In genomic region chr7:43872401-43873165, GRCh38 we compare ENCODE assay signal across 10 cellular contexts. TPM values are rescaled to one million over a fixed set of nuclear protein-coding genes. Genes with fewer than 3 reads are reported as not detected.
DNase-seq lines count a peak whose midpoint lies in the region; ATAC-seq and TF ChIP-seq lines count a peak whose summit lies in the region.
"Had no signal": no experiment of that assay in that cellular context is flagged by ENCODE, and none has a peak within 500 bp of the region (broad histone marks: within the 10 kb centered on the region; RNA-seq: fewer than 3 reads in every experiment).

No MANE protein-coding gene starts in this region.

- ATAC-seq in HG03045 (IDR thresholded peaks at IDR 0.05; ENCODE audit: unreplicated experiment) = no peak

- H3K27ac ChIP-seq in esophagus muscularis mucosa (replicated peaks in 1 of 4) (peak overlapping the region; percentile 39 to 76 (median 71)), Karpas-422 (ENCODE audit: low read length) (no peak overlapping the region)

- intact Hi-C loops in esophagus muscularis mucosa (cut with DNase I) = loop anchor here (5.0 kb wide), 1 partner anchor 35 kb away; the partner anchor contains the start of gene URGCP

- H2AFZ ChIP-seq in Karpas-422 (ENCODE audit: low read length) = no peak overlapping the region

- H3K9me3 ChIP-seq in esophagus muscularis mucosa = no peaks in the 10 kb centered on the region
- H3K9me3 ChIP-seq in Karpas-422 (ENCODE audit: low read length) = no peaks in the 10 kb centered on the region

- H3K4me2 ChIP-seq in Karpas-422 (ENCODE audit: low read depth, low read length, poor library complexity, severe bottlenecking) = no peak overlapping the region

- H4K20me1 ChIP-seq in Karpas-422 (ENCODE audit: insufficient read depth, low read depth, low read length) = peaks cover 6% of the 10 kb centered on the region; the same call in 1 of the 2 replicates

- H3K4me3 ChIP-seq in AG10803 (ENCODE audit: low read length) = no peak overlapping the region
- H3K4me3 ChIP-seq in esophagus muscularis mucosa = no peak overlapping the region
- no peak overlapping the region for H3K4me3 ChIP-seq in Karpas-422 (ENCODE audit: low read length)

- H3K36me3 ChIP-seq in esophagus muscularis mucosa (peaks cover 20 to 39% (median 32%) of the 10 kb centered on the region in 4 donors), Karpas-422 (ENCODE audit: insufficient read depth, low read length) (peaks cover 22% of the 10 kb centered on the region)

- TF ChIP-seq EP300 in esophagus muscularis mucosa (IDR thresholded peaks at IDR 0.05) = no peak

- H3K9me2 ChIP-seq in Karpas-422 (replicated peaks; ENCODE audit: insufficient read depth, low read length) = no peaks in the 10 kb centered on the region

- H3K9ac ChIP-seq in Karpas-422 (ENCODE audit: low read length) = no peak overlapping the region

- H3K4me1 ChIP-seq in esophagus muscularis mucosa (peaks cover 34 to 42% (median 41%) of the 10 kb centered on the region in 4 donors), Karpas-422 (ENCODE audit: low read length) (peaks cover 36% of the 10 kb centered on the region)

- no peak for TF ChIP-seq POLR2A in esophagus muscularis mucosa (IDR thresholded peaks at IDR 0.05; ENCODE audit: low read depth)

- TF ChIP-seq CTCF in AG10803 (conservative IDR thresholded peaks at IDR 0.05; ENCODE audit: low read length) = no peak
- TF ChIP-seq CTCF in esophagus muscularis mucosa (IDR thresholded peaks at IDR 0.05) = no peak

- H3K27me3 ChIP-seq in esophagus muscularis mucosa = no peaks in the 10 kb centered on the region
- H3K27me3 ChIP-seq in Karpas-422 (ENCODE audit: low read length) = no peaks in the 10 kb centered on the region

- 28% methylated on average over 7 of the region's 7 CpGs for WGBS in esophagus muscularis mucosa

- H3K79me2 ChIP-seq in Karpas-422 (ENCODE audit: low read length) = peaks cover 3% of the 10 kb centered on the region; the same call in 1 of the 2 replicates

- DNase-seq in AG10803 (ENCODE audit: low read depth) = peak; percentile 73
- peak; percentile 15 for DNase-seq in NCI-H69 (lab: John Stamatoyannopoulos, UW)
- DNase-seq in esophagus muscularis mucosa (ENCODE audit: extremely low spot score) = no peak
- peak; percentile 53 for DNase-seq in non-pigmented ciliary epithelial cell (ENCODE audit: low read depth)
- no peak for DNase-seq in Karpas-422
- DNase-seq in activated effector memory CD4-positive, alpha-beta T cell treated with anti-CD3 and anti-CD28 coated beads, Interleukin-2, amount 50 U/mL, for 16 hours = no peak
- no peak for DNase-seq in activated naive CD4-positive, alpha-beta T cell treated with Interleukin-2 at 50 U/mL for 16 hours
- DNase-seq: NCI-H774; stimulated activated CD8-positive, alpha-beta memory T cell treated with anti-CD3 and anti-CD28 coated beads, Interleukin-4, amount 100 ng/mL, for 48 hours had no signal

RNA-seq across cellular contexts. Expression of gene MRPS24, which starts 3.3 kb away (rescaled TPM):
- 10 to 100 TPM; 72.2 to 93.3 (median 76.2) TPM for total RNA-seq in esophagus muscularis mucosa
- 94.1 and 100 TPM in 2 replicates for total RNA-seq in Karpas-422 (2014; rRNA removed; shearing (Covaris generic); ENCODE audit: low replicate concordance)

RNA-seq across cellular contexts. Expression of gene URGCP, which starts 33.8 kb away (rescaled TPM):
- 10 to 100 TPM; 27.0 to 51.3 (median 40.0) TPM for total RNA-seq in esophagus muscularis mucosa
- total RNA-seq in Karpas-422 (2014; rRNA removed; shearing (Covaris generic); ENCODE audit: low replicate concordance) = 30.7 and 34.2 TPM in 2 replicates

RNA-seq across cellular contexts. Expression of gene UBE2D4, which starts 53.7 kb away (rescaled TPM):
- total RNA-seq in esophagus muscularis mucosa = 10 to 100 TPM; 20.1 to 36.4 (median 26.3) TPM
- total RNA-seq in Karpas-422 (2014; rRNA removed; shearing (Covaris generic); ENCODE audit: low replicate concordance) = 19.0 and 29.3 TPM in 2 replicates

Comparison
In these comparisons a context has a peak if more than half of its experiments do, and no peak if none do; other contexts are left out.
1. DNase-seq: peak in AG10803 (single experiment), NCI-H69 (single experiment) and non-pigmented ciliary epithelial cell (single experiment); none in esophagus muscularis mucosa (single experiment), Karpas-422 (single experiment), activated effector memory CD4-positive, alpha-beta T cell treated with anti-CD3 and anti-CD28 coated beads, Interleukin-2, amount 50 U/mL, for 16 hours (single experiment) and activated naive CD4-positive, alpha-beta T cell treated with Interleukin-2 at 50 U/mL for 16 hours (single experiment).